Comparison of ENCODE assay signal across 1 cellular context in genomic region chr2:163737563-163737962, GRCh38.
TF ChIP-seq lines count a peak whose summit lies in the region.

No MANE protein-coding gene starts in this region.

TF ChIP-seq in H1, 55 proteins besides CTCF, POLR2A, EP300 and RAD21:
- TF ChIP-seq YY1 (IDR thresholded peaks at IDR 0.05; ENCODE audit: low read depth, low read length), result no peak
- no peak for TF ChIP-seq SAP30 (IDR thresholded peaks at IDR 0.05; ENCODE audit: insufficient read depth, insufficient replicate concordance, low read length)
- TF ChIP-seq ZNF274 (IDR thresholded peaks at IDR 0.05; ENCODE audit: borderline replicate concordance, extremely low read depth, low read length), result no peak
- no peak for TF ChIP-seq TAF7 (optimal IDR thresholded peaks at IDR 0.05; ENCODE audit: borderline replicate concordance, low read depth, low read length)
TF ChIP-seq in H1: peak in this region for 0.
